In genomic region chr10:97572214-97572989, GRCh38 we compare ENCODE assay signal across 1 cellular context.
TF ChIP-seq lines count a peak whose summit lies in the region.

A gene with protein sequence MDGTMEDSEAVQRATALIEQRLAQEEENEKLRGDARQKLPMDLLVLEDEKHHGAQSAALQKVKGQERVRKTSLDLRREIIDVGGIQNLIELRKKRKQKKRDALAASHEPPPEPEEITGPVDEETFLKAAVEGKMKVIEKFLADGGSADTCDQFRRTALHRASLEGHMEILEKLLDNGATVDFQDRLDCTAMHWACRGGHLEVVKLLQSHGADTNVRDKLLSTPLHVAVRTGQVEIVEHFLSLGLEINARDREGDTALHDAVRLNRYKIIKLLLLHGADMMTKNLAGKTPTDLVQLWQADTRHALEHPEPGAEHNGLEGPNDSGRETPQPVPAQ (plus strand): TSS chr10:97572779. CDS start chr10:97572789, 10 bp downstream.

TF ChIP-seq in HepG2, 621 proteins besides CTCF, POLR2A, EP300 and RAD21 (continued from another document):
- TF ChIP-seq DRAP1 (CRISPR knock-in tag; IDR thresholded peaks at IDR 0.05), result no peak
- peak; percentile 38 for TF ChIP-seq AGO2 (optimal IDR thresholded peaks at IDR 0.05; ENCODE audit: low read depth, low read length)
- TF ChIP-seq SOX5 (CRISPR knock-in tag; IDR thresholded peaks at IDR 0.05; ENCODE audit: borderline replicate concordance), result no peak
- TF ChIP-seq PITX1 (CRISPR knock-in tag; IDR thresholded peaks at IDR 0.05), result peak; percentile 41; the same call in 1 of the 2 replicates
- TF ChIP-seq CEBPG (CRISPR knock-in tag; IDR thresholded peaks at IDR 0.05), result peak; percentile 50
- TF ChIP-seq HMGA1 (CRISPR knock-in tag; conservative IDR thresholded peaks at IDR 0.05), result no peak
- TF ChIP-seq KMT2A (CRISPR knock-in tag; IDR thresholded peaks at IDR 0.05), result no peak; the same call in 1 of the 2 replicates
- TF ChIP-seq, protein P1, sequence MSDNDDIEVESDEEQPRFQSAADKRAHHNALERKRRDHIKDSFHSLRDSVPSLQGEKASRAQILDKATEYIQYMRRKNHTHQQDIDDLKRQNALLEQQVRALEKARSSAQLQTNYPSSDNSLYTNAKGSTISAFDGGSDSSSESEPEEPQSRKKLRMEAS (IDR thresholded peaks at IDR 0.05), result peak; percentile 41; the same call in 1 of the 2 replicates
- TF ChIP-seq, protein P2, sequence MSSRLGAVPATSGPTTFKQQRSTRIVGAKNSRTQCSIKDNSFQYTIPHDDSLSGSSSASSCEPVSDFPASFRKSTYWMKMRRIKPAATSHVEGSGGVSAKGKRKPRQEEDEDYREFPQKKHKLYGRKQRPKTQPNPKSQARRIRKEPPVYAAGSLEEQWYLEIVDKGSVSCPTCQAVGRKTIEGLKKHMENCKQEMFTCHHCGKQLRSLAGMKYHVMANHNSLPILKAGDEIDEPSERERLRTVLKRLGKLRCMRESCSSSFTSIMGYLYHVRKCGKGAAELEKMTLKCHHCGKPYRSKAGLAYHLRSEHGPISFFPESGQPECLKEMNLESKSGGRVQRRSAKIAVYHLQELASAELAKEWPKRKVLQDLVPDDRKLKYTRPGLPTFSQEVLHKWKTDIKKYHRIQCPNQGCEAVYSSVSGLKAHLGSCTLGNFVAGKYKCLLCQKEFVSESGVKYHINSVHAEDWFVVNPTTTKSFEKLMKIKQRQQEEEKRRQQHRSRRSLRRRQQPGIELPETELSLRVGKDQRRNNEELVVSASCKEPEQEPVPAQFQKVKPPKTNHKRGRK (CRISPR knock-in tag; IDR thresholded peaks at IDR 0.05), result no peak
- peak; percentile 48; the same call in 1 of the 2 replicates for TF ChIP-seq ZNF788 (CRISPR knock-in tag; IDR thresholded peaks at IDR 0.05; ENCODE audit: borderline replicate concordance)
- TF ChIP-seq NCOA5 (CRISPR knock-in tag; IDR thresholded peaks at IDR 0.05), result no peak
- no peak for TF ChIP-seq HNRNPK (IDR thresholded peaks at IDR 0.05; ENCODE audit: low read depth, low read length, poor library complexity, severe bottlenecking)
- 0 out of 2 replicates have a peak, but pooled peaks have one; percentile 22 for TF ChIP-seq ELF3 (CRISPR knock-in tag; IDR thresholded peaks at IDR 0.05)
- TF ChIP-seq THAP11 (CRISPR knock-in tag; IDR thresholded peaks at IDR 0.05), result 0 out of 2 replicates have a peak, but pooled peaks have one; percentile 33
- peak; percentile 47; the same call in 1 of the 2 replicates for TF ChIP-seq ZNF547 (CRISPR knock-in tag; IDR thresholded peaks at IDR 0.05)
- TF ChIP-seq JDP2 (CRISPR knock-in tag; IDR thresholded peaks at IDR 0.05; ENCODE audit: borderline replicate concordance), result no peak
- TF ChIP-seq GATAD1 (CRISPR knock-in tag; IDR thresholded peaks at IDR 0.05), result 0 out of 2 replicates have a peak, but pooled peaks have one; percentile 36
- TF ChIP-seq, protein P3, sequence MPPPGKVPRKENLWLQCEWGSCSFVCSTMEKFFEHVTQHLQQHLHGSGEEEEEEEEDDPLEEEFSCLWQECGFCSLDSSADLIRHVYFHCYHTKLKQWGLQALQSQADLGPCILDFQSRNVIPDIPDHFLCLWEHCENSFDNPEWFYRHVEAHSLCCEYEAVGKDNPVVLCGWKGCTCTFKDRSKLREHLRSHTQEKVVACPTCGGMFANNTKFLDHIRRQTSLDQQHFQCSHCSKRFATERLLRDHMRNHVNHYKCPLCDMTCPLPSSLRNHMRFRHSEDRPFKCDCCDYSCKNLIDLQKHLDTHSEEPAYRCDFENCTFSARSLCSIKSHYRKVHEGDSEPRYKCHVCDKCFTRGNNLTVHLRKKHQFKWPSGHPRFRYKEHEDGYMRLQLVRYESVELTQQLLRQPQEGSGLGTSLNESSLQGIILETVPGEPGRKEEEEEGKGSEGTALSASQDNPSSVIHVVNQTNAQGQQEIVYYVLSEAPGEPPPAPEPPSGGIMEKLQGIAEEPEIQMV (CRISPR knock-in tag; IDR thresholded peaks at IDR 0.05; ENCODE audit: low read depth), result no peak
- TF ChIP-seq RXRA (CRISPR knock-in tag; IDR thresholded peaks at IDR 0.05), result peak; percentile 53; the same call in 1 of the 2 replicates
- TF ChIP-seq ZNF619 (CRISPR knock-in tag; IDR thresholded peaks at IDR 0.05), result 0 out of 2 replicates have a peak, but pooled peaks have one; percentile 49
- TF ChIP-seq RBM39 (IDR thresholded peaks at IDR 0.05; ENCODE audit: low read depth, low read length, poor library complexity, severe bottlenecking), result peak; percentile 33
- peak; percentile 92 for TF ChIP-seq SMC3 (IDR thresholded peaks at IDR 0.05; ENCODE audit: low read length)
- TF ChIP-seq, protein P4, sequence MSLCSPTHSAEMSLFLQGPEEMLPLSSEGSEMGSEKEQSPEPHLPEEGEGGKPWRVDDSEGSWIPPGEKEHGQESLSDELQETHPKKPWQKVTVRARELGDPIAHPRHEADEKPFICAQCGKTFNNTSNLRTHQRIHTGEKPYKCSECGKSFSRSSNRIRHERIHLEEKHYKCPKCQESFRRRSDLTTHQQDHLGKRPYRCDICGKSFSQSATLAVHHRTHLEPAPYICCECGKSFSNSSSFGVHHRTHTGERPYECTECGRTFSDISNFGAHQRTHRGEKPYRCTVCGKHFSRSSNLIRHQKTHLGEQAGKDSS (CRISPR knock-in tag; IDR thresholded peaks at IDR 0.05; ENCODE audit: borderline replicate concordance, low read depth), result peak; percentile 17; the same call in 1 of the 2 replicates
- TF ChIP-seq GATAD2A (CRISPR knock-in tag; IDR thresholded peaks at IDR 0.05), result 0 out of 2 replicates have a peak, but pooled peaks have one; percentile 12
- TF ChIP-seq PBX3 (CRISPR knock-in tag; IDR thresholded peaks at IDR 0.05; ENCODE audit: borderline replicate concordance), result no peak
- 0 out of 2 replicates have a peak, but pooled peaks have one; percentile 28 for TF ChIP-seq ZNF350 (CRISPR knock-in tag; IDR thresholded peaks at IDR 0.05; ENCODE audit: borderline replicate concordance, low read depth)
- TF ChIP-seq ZNF451 (CRISPR knock-in tag; IDR thresholded peaks at IDR 0.05), result 0 out of 2 replicates have a peak, but pooled peaks have one; percentile 20
- TF ChIP-seq MTA1 (CRISPR knock-in tag; IDR thresholded peaks at IDR 0.05; ENCODE audit: borderline replicate concordance), result 0 out of 2 replicates have a peak, but pooled peaks have one; percentile 55
- TF ChIP-seq ZFX (CRISPR knock-in tag; IDR thresholded peaks at IDR 0.05; ENCODE audit: low read depth), result peak; percentile 59
- TF ChIP-seq MBNL3 (CRISPR knock-in tag; conservative IDR thresholded peaks at IDR 0.05), result no peak
- TF ChIP-seq TRIM24 (CRISPR knock-in tag; IDR thresholded peaks at IDR 0.05), result no peak
- peak; percentile 70 for TF ChIP-seq ZNF501 (CRISPR knock-in tag; IDR thresholded peaks at IDR 0.05)
- TF ChIP-seq ZNF572 (CRISPR knock-in tag; IDR thresholded peaks at IDR 0.05), result 0 out of 2 replicates have a peak, but pooled peaks have one; percentile 85
- TF ChIP-seq ZFP91 (CRISPR knock-in tag; IDR thresholded peaks at IDR 0.05; ENCODE audit: borderline replicate concordance), result peak; percentile 71
- peak; percentile 16; the same call in 1 of the 2 replicates for TF ChIP-seq SAP130 (CRISPR knock-in tag; IDR thresholded peaks at IDR 0.05; ENCODE audit: low read depth)
- no peak for TF ChIP-seq PRMT3 (CRISPR knock-in tag; IDR thresholded peaks at IDR 0.05; ENCODE audit: borderline replicate concordance, low read depth)
